27 cellular contexts compared by ENCODE assay signal in the genomic region with DNA sequence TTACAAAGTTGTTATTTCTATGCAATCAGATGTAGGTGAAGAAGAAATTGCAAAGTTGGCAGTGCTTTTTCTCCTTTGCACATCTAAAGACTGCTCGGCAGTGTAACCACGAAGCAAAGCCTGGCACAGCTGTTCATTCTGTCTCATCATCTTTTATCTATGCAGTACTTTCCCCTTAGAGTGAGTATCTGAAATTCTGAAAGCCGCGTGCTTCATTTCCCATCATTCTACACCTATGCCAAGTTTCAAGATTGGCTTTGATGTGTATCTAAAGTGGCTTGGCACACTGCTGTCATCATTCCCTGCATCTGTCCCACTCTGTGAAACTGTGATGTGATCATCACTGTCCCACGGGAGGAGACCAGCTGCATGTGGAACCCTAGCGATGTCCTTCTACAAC. TPM values are rescaled to one million over a fixed set of nuclear protein-coding genes. Genes with fewer than 3 reads are reported as not detected.
"Had no signal": no experiment of that assay in that cellular context is flagged by ENCODE, and none has a peak within 500 bp of the region (broad histone marks: within the 10 kb centered on the region; RNA-seq: fewer than 3 reads in every experiment).

No MANE protein-coding gene starts in this region.

- H3K9me3 ChIP-seq: heart left ventricle, mucosa of descending colon, ovary, right atrium auricular region, sigmoid colon, stomach had no signal

- H3K4me3 ChIP-seq: coronary artery, heart left ventricle, mucosa of descending colon, neural progenitor cell, ovary, right atrium auricular region, sigmoid colon, stomach had no signal

- H3K27me3 ChIP-seq: heart left ventricle, neural progenitor cell, ovary, right atrium auricular region, sigmoid colon, stomach had no signal

- H2AFZ ChIP-seq: neural progenitor cell had no signal

- H3K4me2 ChIP-seq: neural progenitor cell had no signal

- H3K4me1 ChIP-seq: neural progenitor cell, right atrium auricular region, stomach had no signal

- DNase-seq: effector CD4-positive, alpha-beta T cell; endodermal cell; erythroblast; foreskin melanocyte; heart left ventricle; hypothalamus; islet precursor cell; mammary epithelial cell; mucosa of descending colon; nucleus accumbens; ovary; sigmoid colon; small intestine; stimulated activated CD4-positive, alpha-beta T cell treated with anti-CD3 and anti-CD28 coated beads, Interleukin-12 subunit alpha, Interleukin-12 subunit beta, amount 100 ng/mL, for 4 hours; stimulated activated naive CD4-positive, alpha-beta T cell; stomach; substantia nigra; trophoblast cell had no signal

- H3K36me3 ChIP-seq: heart left ventricle, neural progenitor cell, ovary, right atrium auricular region, sigmoid colon, stomach had no signal

- H3K27ac ChIP-seq: coronary artery, heart left ventricle, neural progenitor cell, ovary, right atrium auricular region, sigmoid colon, stomach had no signal

RNA-seq across cellular contexts. Expression of gene SOSTDC1, which starts 15.2 kb away (rescaled TPM):
- total RNA-seq: dermis microvascular lymphatic vessel endothelial cell; endothelial cell of umbilical vein; left lobe of liver; mesenteric fat pad; natural killer cell treated with Interleukin-12 subunit alpha and Interleukin-12 subunit beta and Interleukin-15 and Interleukin-18, amount 100 ng/mL, for 72 hours; posterior vena cava had no signal
